8 cellular contexts compared by ENCODE assay signal in the genomic region with DNA sequence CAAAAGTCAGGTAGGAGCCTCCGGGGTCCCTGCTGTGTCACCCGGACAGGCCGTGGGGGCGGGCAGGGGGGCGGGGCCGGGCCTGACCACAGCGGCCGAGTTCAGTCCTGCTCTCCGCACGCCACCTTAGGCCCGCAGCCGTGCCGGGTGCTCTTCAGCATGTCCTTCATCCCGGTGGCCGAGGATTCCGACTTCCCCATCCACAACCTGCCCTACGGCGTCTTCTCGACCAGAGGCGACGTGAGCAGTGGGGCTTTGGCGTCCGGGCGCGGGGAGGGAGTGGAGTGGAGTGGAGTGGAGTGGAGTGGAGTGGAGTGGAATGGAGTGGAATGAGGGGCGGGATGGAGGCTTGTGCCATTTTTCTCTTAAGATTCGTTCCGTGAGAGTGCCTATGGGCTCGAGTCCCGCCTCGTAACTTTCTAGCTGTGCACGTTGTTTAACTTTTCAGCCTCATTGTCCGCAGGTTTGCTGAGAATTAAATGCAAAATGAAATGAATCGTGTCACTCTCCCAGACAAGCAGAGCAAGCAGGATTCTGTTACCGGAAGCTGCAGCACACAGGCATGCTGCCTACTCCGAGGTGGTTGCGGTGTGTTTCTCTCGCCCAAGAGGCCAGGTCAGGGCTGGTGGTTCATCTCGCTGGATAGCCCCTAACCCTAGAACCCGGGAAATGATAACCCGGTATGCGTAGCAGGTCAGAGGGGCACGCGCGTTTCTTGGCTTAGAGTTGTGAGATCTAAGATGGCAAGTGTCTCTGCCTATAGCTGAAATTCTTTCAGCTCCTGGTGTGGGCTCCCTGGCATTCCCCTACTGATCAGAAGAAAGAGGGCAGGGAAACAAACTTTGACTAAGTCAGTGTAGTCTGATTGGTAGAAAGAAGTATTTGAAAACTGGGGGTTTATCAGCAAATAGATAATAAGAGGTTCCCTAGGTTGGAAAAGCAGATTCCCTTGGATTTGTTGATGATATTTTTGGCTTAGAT.
DNase-seq lines count a peak whose midpoint lies in the region; ATAC-seq and TF ChIP-seq lines count a peak whose summit lies in the region.

A gene (plus strand): TSS at position 104 of the 981 bp plus-strand sequence. CDS start 56 bp downstream, at position 160.

- peak; percentile 71 for DNase-seq in GOT3 (lab: John Stamatoyannopoulos, UW)
- peak; percentile 50 for DNase-seq in activated CD4-positive, CD25-positive, alpha-beta regulatory T cell treated with anti-CD3 and anti-CD28 coated beads, Interleukin-2, amount 50 U/mL, for 72 hours
- peak; percentile 8 to 22 (median 9) for DNase-seq in effector memory CD4-positive, alpha-beta T cell
- DNase-seq in memory B cell (ENCODE audit: low spot score in 2 of 2), result peak in 1 of 2 donors; percentile 11
- no peak for DNase-seq in stimulated activated naive B cell treated with anti-CD40 and anti-IgM and Interleukin-4, amounts not matched to agents 10 μg/mL and 1 μg/mL and 100 μg/mL, for 72 hours
- no peak for DNase-seq in epidermal melanocyte (ENCODE audit: insufficient read length, low spot score)

- peak within 1 kb of the TSS; percentile 50 for H3K27ac Mint-ChIP-seq in memory B cell
- peak within 1 kb of the TSS; percentile 92 for H3K27ac Mint-ChIP-seq in stimulated activated naive B cell treated with anti-CD40 and anti-IgM and Interleukin-4, amounts not matched to agents 10 μg/mL and 1 μg/mL and 100 μg/mL, for 72 hours

- no peaks in the 10 kb centered on the region for H3K36me3 ChIP-seq in Loucy (ENCODE audit: insufficient read depth, low read length)
- no peaks in the 10 kb centered on the region for H3K36me3 ChIP-seq in effector memory CD4-positive, alpha-beta T cell (ENCODE audit: control insufficient read depth, insufficient read depth, low read length)

- H3K9ac ChIP-seq in Loucy (ENCODE audit: low read depth, low read length, poor library complexity, severe bottlenecking), result peak within 1 kb of the TSS; percentile 80

- H3K9me2 ChIP-seq in Loucy (replicated peaks; ENCODE audit: low read depth, low read length), result no peaks in the 10 kb centered on the region

- H3K4me1 Mint-ChIP-seq in memory B cell, result peaks cover 13% of the 10 kb centered on the region
- H3K4me1 Mint-ChIP-seq in stimulated activated naive B cell treated with anti-CD40 and anti-IgM and Interleukin-4, amounts not matched to agents 10 μg/mL and 1 μg/mL and 100 μg/mL, for 72 hours, result peaks cover 14 to 36% of the 10 kb centered on the region in 2 donors

- TF ChIP-seq CTCF in Loucy (conservative IDR thresholded peaks at IDR 0.05; ENCODE audit: low read length), result no peak

- no peaks in the 10 kb centered on the region for H3K27me3 Mint-ChIP-seq in memory B cell
- H3K27me3 Mint-ChIP-seq in stimulated activated naive B cell treated with anti-CD40 and anti-IgM and Interleukin-4, amounts not matched to agents 10 μg/mL and 1 μg/mL and 100 μg/mL, for 72 hours, result no peaks in the 10 kb centered on the region

- H3K79me2 ChIP-seq in Loucy (ENCODE audit: insufficient read depth, low read length), result peaks cover 23% of the 10 kb centered on the region

- H3F3A ChIP-seq in Loucy (ENCODE audit: low read depth), result no peaks in the 10 kb centered on the region

- H3K36me3 Mint-ChIP-seq in memory B cell, result no peaks in the 10 kb centered on the region
- peaks cover 3 to 6% of the 10 kb centered on the region in 2 donors for H3K36me3 Mint-ChIP-seq in stimulated activated naive B cell treated with anti-CD40 and anti-IgM and Interleukin-4, amounts not matched to agents 10 μg/mL and 1 μg/mL and 100 μg/mL, for 72 hours

- H3K9me3 ChIP-seq in Loucy (ENCODE audit: insufficient read depth, low read depth, low read length), result no peaks in the 10 kb centered on the region
- no peaks in the 10 kb centered on the region for H3K9me3 ChIP-seq in effector memory CD4-positive, alpha-beta T cell (ENCODE audit: control insufficient read depth, low read length)

- H3K27ac ChIP-seq in effector memory CD4-positive, alpha-beta T cell (ENCODE audit: insufficient read depth, low read length, poor library complexity, severe bottlenecking), result peak within 1 kb of the TSS; percentile 64

- H3K4me1 ChIP-seq in Loucy (ENCODE audit: insufficient read depth, low read length, poor library complexity, severe bottlenecking), result peaks cover 41% of the 10 kb centered on the region
- H3K4me1 ChIP-seq in effector memory CD4-positive, alpha-beta T cell (ENCODE audit: control insufficient read depth, insufficient read depth, low read length, poor library complexity, severe bottlenecking), result peaks cover 9% of the 10 kb centered on the region

- H2AFZ ChIP-seq in Loucy (ENCODE audit: low read length), result peak within 1 kb of the TSS; percentile 89

- H3K4me3 ChIP-seq in GM08714 (ENCODE audit: low read length), result peak within 1 kb of the TSS; percentile 80
- peak within 1 kb of the TSS; percentile 75 for H3K4me3 ChIP-seq in Loucy (ENCODE audit: low read length, poor library complexity, severe bottlenecking)
- H3K4me3 ChIP-seq in effector memory CD4-positive, alpha-beta T cell (ENCODE audit: insufficient read depth, low read depth, low read length, poor library complexity, severe bottlenecking), result peak within 1 kb of the TSS; percentile 85

- no peaks in the 10 kb centered on the region for H3K9me3 Mint-ChIP-seq in memory B cell
- no peaks in the 10 kb centered on the region for H3K9me3 Mint-ChIP-seq in stimulated activated naive B cell treated with anti-CD40 and anti-IgM and Interleukin-4, amounts not matched to agents 10 μg/mL and 1 μg/mL and 100 μg/mL, for 72 hours

- H4K20me1 ChIP-seq in Loucy (ENCODE audit: insufficient read depth, low read length, poor library complexity, severe bottlenecking), result no peaks in the 10 kb centered on the region

- peak; percentile 43 for ATAC-seq in memory B cell (ENCODE audit: low read depth)
- ATAC-seq in stimulated activated naive B cell treated with anti-CD40 and anti-IgM and Interleukin-4, amounts not matched to agents 10 μg/mL and 1 μg/mL and 100 μg/mL, for 72 hours (replicated peaks), result peak; percentile 80 to 81

- peak within 1 kb of the TSS; percentile 86 for H3K4me3 Mint-ChIP-seq in memory B cell
- peak within 1 kb of the TSS; percentile 88 to 91 for H3K4me3 Mint-ChIP-seq in stimulated activated naive B cell treated with anti-CD40 and anti-IgM and Interleukin-4, amounts not matched to agents 10 μg/mL and 1 μg/mL and 100 μg/mL, for 72 hours

- H3K4me2 ChIP-seq in Loucy (ENCODE audit: low read depth, low read length, poor library complexity, severe bottlenecking), result peak within 1 kb of the TSS; percentile 87

- no peaks in the 10 kb centered on the region for H3K27me3 ChIP-seq in Loucy (ENCODE audit: insufficient read depth, low read length, poor library complexity, severe bottlenecking)
- H3K27me3 ChIP-seq in effector memory CD4-positive, alpha-beta T cell (replicated peaks; ENCODE audit: control insufficient read depth, insufficient read depth, low read length, poor library complexity, severe bottlenecking), result no peaks in the 10 kb centered on the region

Comparison
In these comparisons a context has a peak if more than half of its experiments do, and no peak if none do; other contexts are left out.
1. DNase-seq: peak in GOT3 (single experiment), activated CD4-positive, CD25-positive, alpha-beta regulatory T cell treated with anti-CD3 and anti-CD28 coated beads, Interleukin-2, amount 50 U/mL, for 72 hours (single experiment) and effector memory CD4-positive, alpha-beta T cell (3 of 3); none in stimulated activated naive B cell treated with anti-CD40 and anti-IgM and Interleukin-4, amounts not matched to agents 10 μg/mL and 1 μg/mL and 100 μg/mL, for 72 hours (single experiment) and epidermal melanocyte (single experiment).
2. Peak in every context shown above with its lines, with median percentiles within 50 percentile points of each other: H3K4me3 ChIP-seq.